In genomic region chr6:53651764-53652401, GRCh38 we compare ENCODE assay signal across 1 cellular context.
TF ChIP-seq lines count a peak whose summit lies in the region.

No MANE protein-coding gene starts in this region.

TF ChIP-seq in HepG2, 621 proteins besides CTCF, POLR2A, EP300 and RAD21 (continued from another document and continues in another):
- no peak for TF ChIP-seq PTBP1 (IDR thresholded peaks at IDR 0.05; ENCODE audit: low read depth, low read length, poor library complexity, severe bottlenecking)
- TF ChIP-seq NCOA2 (CRISPR knock-in tag; IDR thresholded peaks at IDR 0.05), result peak; percentile 75
- no peak for TF ChIP-seq IKZF1 (IDR thresholded peaks at IDR 0.05)
- TF ChIP-seq PLRG1 (conservative IDR thresholded peaks at IDR 0.05), result no peak
- peak; percentile 87 for TF ChIP-seq ZC3H4 (CRISPR knock-in tag; IDR thresholded peaks at IDR 0.05; ENCODE audit: borderline replicate concordance)
- peak; percentile 95; the same call in 1 of the 2 replicates for TF ChIP-seq THYN1 (CRISPR knock-in tag; IDR thresholded peaks at IDR 0.05; ENCODE audit: borderline replicate concordance, low read depth)
- TF ChIP-seq GRHL1 (CRISPR knock-in tag; conservative IDR thresholded peaks at IDR 0.05), result peak; percentile 85
- peak; percentile 93 for TF ChIP-seq ZFY (CRISPR knock-in tag; IDR thresholded peaks at IDR 0.05)
- TF ChIP-seq ATF1 (CRISPR knock-in tag; IDR thresholded peaks at IDR 0.05), result no peak
- peak; percentile 92 for TF ChIP-seq GABPB1 (CRISPR knock-in tag; IDR thresholded peaks at IDR 0.05)
- TF ChIP-seq BHLHE40 (IDR thresholded peaks at IDR 0.05; ENCODE audit: low read length), result peak; percentile 65; the same call in 1 of the 2 replicates
- no peak; the same call in 1 of the 2 replicates for TF ChIP-seq SIN3B (IDR thresholded peaks at IDR 0.05; ENCODE audit: low read length)
- peak; percentile 99 for TF ChIP-seq TFDP1 (CRISPR knock-in tag; IDR thresholded peaks at IDR 0.05; ENCODE audit: borderline replicate concordance)
- peak; percentile 94; the same call in 1 of the 2 replicates for TF ChIP-seq MYNN (CRISPR knock-in tag; IDR thresholded peaks at IDR 0.05; ENCODE audit: low read depth)
- peak; percentile 99 for TF ChIP-seq CREBL2 (CRISPR knock-in tag; IDR thresholded peaks at IDR 0.05; ENCODE audit: borderline replicate concordance)
- peak; percentile 51; the same call in 1 of the 2 replicates for TF ChIP-seq PHF21A (CRISPR knock-in tag; IDR thresholded peaks at IDR 0.05)
- peak; percentile 94 for TF ChIP-seq PITX1 (CRISPR knock-in tag; IDR thresholded peaks at IDR 0.05)
- no peak for TF ChIP-seq SNRNP70 (IDR thresholded peaks at IDR 0.05; ENCODE audit: low read depth, low read length)
- peak; percentile 88 for TF ChIP-seq NFYC (CRISPR knock-in tag; IDR thresholded peaks at IDR 0.05)
- TF ChIP-seq ZNF234 (CRISPR knock-in tag; conservative IDR thresholded peaks at IDR 0.05), result peak; percentile 99
- peak; percentile 95; the same call in 1 of the 2 replicates for TF ChIP-seq TERF1 (CRISPR knock-in tag; IDR thresholded peaks at IDR 0.05)
- peak; percentile 97; the same call in 1 of the 2 replicates for TF ChIP-seq ZBTB39 (CRISPR knock-in tag; IDR thresholded peaks at IDR 0.05)
- peak; percentile 99 for TF ChIP-seq ZSCAN9 (CRISPR knock-in tag; IDR thresholded peaks at IDR 0.05; ENCODE audit: borderline replicate concordance)
- TF ChIP-seq ZNF124 (CRISPR knock-in tag; IDR thresholded peaks at IDR 0.05), result peak; percentile 99
- TF ChIP-seq TCF12 (IDR thresholded peaks at IDR 0.05), result no peak
- TF ChIP-seq TCF12 (CRISPR knock-in tag; IDR thresholded peaks at IDR 0.05), result peak; percentile 98
- peak; percentile 49 for TF ChIP-seq SIX1 (CRISPR knock-in tag; IDR thresholded peaks at IDR 0.05; ENCODE audit: borderline replicate concordance)
- TF ChIP-seq KLF13 (CRISPR knock-in tag; IDR thresholded peaks at IDR 0.05), result peak; percentile 97; the same call in 1 of the 2 replicates
- TF ChIP-seq DMAP1 (CRISPR knock-in tag; IDR thresholded peaks at IDR 0.05), result peak; percentile 100
- TF ChIP-seq POLR2G (IDR thresholded peaks at IDR 0.05; ENCODE audit: low read depth, low read length), result peak; percentile 90
- peak; percentile 41; the same call in 1 of the 2 replicates for TF ChIP-seq PREB (CRISPR knock-in tag; IDR thresholded peaks at IDR 0.05)
- TF ChIP-seq TEF (CRISPR knock-in tag; IDR thresholded peaks at IDR 0.05), result peak; percentile 94
- peak; percentile 34; the same call in 1 of the 2 replicates for TF ChIP-seq ZNF740 (CRISPR knock-in tag; IDR thresholded peaks at IDR 0.05)
- TF ChIP-seq PAWR (CRISPR knock-in tag; IDR thresholded peaks at IDR 0.05; ENCODE audit: borderline replicate concordance), result peak; percentile 97
- no peak for TF ChIP-seq ZNF513 (CRISPR knock-in tag; conservative IDR thresholded peaks at IDR 0.05)
- peak; percentile 100 for TF ChIP-seq ZNF776 (CRISPR knock-in tag; IDR thresholded peaks at IDR 0.05)
- TF ChIP-seq ZNF704 (CRISPR knock-in tag; IDR thresholded peaks at IDR 0.05; ENCODE audit: borderline replicate concordance), result peak; percentile 100
- peak; percentile 97 for TF ChIP-seq SMAD3 (CRISPR knock-in tag; IDR thresholded peaks at IDR 0.05)
- TF ChIP-seq ZFP90 (CRISPR knock-in tag; IDR thresholded peaks at IDR 0.05; ENCODE audit: borderline replicate concordance), result peak; percentile 99; the same call in 1 of the 2 replicates
- peak; percentile 76 for TF ChIP-seq XRCC5 (optimal IDR thresholded peaks at IDR 0.05; ENCODE audit: low read length)
- peak; percentile 100 for TF ChIP-seq ZNF136 (CRISPR knock-in tag; IDR thresholded peaks at IDR 0.05; ENCODE audit: low read depth)
- TF ChIP-seq BCLAF1 (IDR thresholded peaks at IDR 0.05), result no peak
- no peak for TF ChIP-seq KDM5A (IDR thresholded peaks at IDR 0.05; ENCODE audit: borderline replicate concordance, low read length)
- no peak; the same call in none of the 2 replicates for TF ChIP-seq SIX4 (CRISPR knock-in tag; IDR thresholded peaks at IDR 0.05)
- TF ChIP-seq SOX5 (CRISPR knock-in tag; IDR thresholded peaks at IDR 0.05; ENCODE audit: borderline replicate concordance), result peak; percentile 84
- peak; percentile 94 for TF ChIP-seq DR1 (CRISPR knock-in tag; IDR thresholded peaks at IDR 0.05)
- peak; percentile 99 for TF ChIP-seq ZNF468 (CRISPR knock-in tag; IDR thresholded peaks at IDR 0.05)
- peak; percentile 75 for TF ChIP-seq ZBTB46 (CRISPR knock-in tag; IDR thresholded peaks at IDR 0.05; ENCODE audit: borderline replicate concordance)
- TF ChIP-seq ZNF263 (CRISPR knock-in tag; IDR thresholded peaks at IDR 0.05), result peak; percentile 83
- peak; percentile 100 for TF ChIP-seq ZNF274 (CRISPR knock-in tag; IDR thresholded peaks at IDR 0.05)
- peak; percentile 100 for TF ChIP-seq ZNF782 (CRISPR knock-in tag; IDR thresholded peaks at IDR 0.05; ENCODE audit: borderline replicate concordance)
- TF ChIP-seq CBFB (CRISPR knock-in tag; IDR thresholded peaks at IDR 0.05), result peak; percentile 94
- peak; percentile 86; the same call in 1 of the 2 replicates for TF ChIP-seq STAT5B (CRISPR knock-in tag; IDR thresholded peaks at IDR 0.05)
